10 cellular contexts compared by ENCODE assay signal in the genomic region with DNA sequence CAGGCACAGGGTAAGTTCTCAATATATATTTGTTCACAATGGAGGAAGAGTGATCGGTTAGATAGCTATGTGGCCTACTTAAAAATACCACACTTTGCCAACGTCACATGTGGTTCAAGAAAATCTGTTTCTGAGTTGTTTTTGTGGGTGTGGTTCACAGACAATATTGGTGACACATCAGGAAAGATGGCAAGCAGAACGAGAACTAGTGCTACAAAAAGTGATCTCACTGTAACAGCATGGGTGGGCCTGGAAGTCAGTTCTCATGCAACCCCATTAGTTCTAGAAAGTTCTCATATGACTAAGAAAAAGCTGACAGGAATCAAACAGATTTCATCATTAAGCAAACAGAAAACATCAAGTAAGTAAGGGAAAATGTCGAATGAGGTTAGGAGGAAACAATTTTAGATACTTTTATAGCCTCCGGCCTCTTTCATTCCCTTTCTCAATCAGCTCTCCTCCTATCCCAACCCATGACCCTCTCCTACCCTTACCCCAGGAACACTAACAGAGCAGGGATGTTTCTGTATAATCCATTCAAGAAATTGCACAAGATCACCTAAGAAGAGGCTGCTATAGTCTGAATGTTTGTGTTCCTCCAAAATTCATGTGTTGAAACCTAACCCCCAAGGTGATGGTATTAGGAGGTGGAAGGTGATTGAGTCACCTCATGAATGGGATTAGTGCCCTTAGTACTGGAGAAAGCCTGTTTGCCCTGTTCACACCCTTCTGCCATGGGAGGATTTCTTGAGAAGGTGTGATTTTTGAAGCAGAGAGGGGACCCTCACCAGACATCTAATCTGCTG. TPM values are rescaled to one million over a fixed set of nuclear protein-coding genes. Genes with fewer than 3 reads are reported as not detected.
DNase-seq lines count a peak whose midpoint lies in the region; ATAC-seq and TF ChIP-seq lines count a peak whose summit lies in the region.
"Had no signal": no experiment of that assay in that cellular context is flagged by ENCODE, and none has a peak within 500 bp of the region (broad histone marks: within the 10 kb centered on the region; RNA-seq: fewer than 3 reads in every experiment).

No MANE protein-coding gene starts in this region.

- BruUV-seq in MCF 10A (replicated peaks; lab: Mats Ljungman, UMichigan): TSS peak; percentile 90

- H3K4me3 ChIP-seq in kidney epithelial cell (ENCODE audit: low read depth, low read length) (no peak overlapping the region), aorta (ENCODE audit: low read length in 2 of 2) (no peak overlapping the region), adrenal gland (no peak overlapping the region)

- H3K27ac ChIP-seq in aorta (ENCODE audit: low read depth in 1 of 2, low read length in 2 of 2) (peak overlapping the region; percentile 75 to 96), adrenal gland (no peak overlapping the region)

- H3K4me1 ChIP-seq in aorta (ENCODE audit: control insufficient read depth in 1 of 2, insufficient read depth in 2 of 2, low read length in 2 of 2): peaks cover 0 to 3% of the 10 kb centered on the region in 2 donors
- H3K4me1 ChIP-seq in adrenal gland (replicated peaks in 1 of 2): no peaks in the 10 kb centered on the region

- H3K27ac Mint-ChIP-seq in MCF 10A (ENCODE audit: low read depth, unreplicated experiment): peak overlapping the region; percentile 83
- H3K27ac Mint-ChIP-seq: activated B cell treated with CpG ODN at 0.5 μM for 24 hours had no signal

- H3K27me3 ChIP-seq in kidney epithelial cell (ENCODE audit: control insufficient read depth, insufficient read depth, low read length) (no peaks in the 10 kb centered on the region), aorta (ENCODE audit: control insufficient read depth in 1 of 2, insufficient read depth in 2 of 2, low read length in 1 of 2) (no peaks in the 10 kb centered on the region), adrenal gland (no peaks in the 10 kb centered on the region)

- no peaks in the 10 kb centered on the region for H3K36me3 Mint-ChIP-seq in MCF 10A (ENCODE audit: insufficient read depth, unreplicated experiment)

- H3K36me3 ChIP-seq in kidney epithelial cell (ENCODE audit: control insufficient read depth, insufficient read depth, low read length) (no peaks in the 10 kb centered on the region), aorta (ENCODE audit: control insufficient read depth in 1 of 2, insufficient read depth in 2 of 2, low read length in 1 of 2) (no peaks in the 10 kb centered on the region), adrenal gland (replicated peaks in 1 of 2) (no peaks in the 10 kb centered on the region)

- POLR2A ChIA-PET in MCF 10A (lab: Yijun Ruan, JAX): interaction anchor here (0.6 to 3.0 kb wide), 11 partner anchors 9 to 332 kb away, joined by 3 to 25 read pairs (median 5); partner anchors contain the start of genes METAP2 and NTN4

- ATAC-seq in aorta (ENCODE audit: low FRiP score): peak; percentile 83
- no peak for ATAC-seq in GM21447 (IDR thresholded peaks at IDR 0.05; ENCODE audit: unreplicated experiment)
- ATAC-seq in HG02763 (IDR thresholded peaks at IDR 0.05; ENCODE audit: unreplicated experiment): no peak

- CTCF ChIA-PET in MCF 10A (lab: Yijun Ruan, JAX): interaction anchor here (0.6 to 1.8 kb wide), 6 partner anchors 8 to 732 kb away, joined by 3 to 7 read pairs (median 6); no protein-coding TSS in a partner anchor

- H3K9me3 Mint-ChIP-seq in MCF 10A (ENCODE audit: unreplicated experiment): no peaks in the 10 kb centered on the region
- H3K9me3 Mint-ChIP-seq: activated B cell treated with CpG ODN at 0.5 μM for 24 hours had no signal

- peak overlapping the region; percentile 0 for H3K4me3 Mint-ChIP-seq in MCF 10A (ENCODE audit: unreplicated experiment)
- H3K4me3 Mint-ChIP-seq: activated B cell treated with CpG ODN at 0.5 μM for 24 hours had no signal

- peak; percentile 4 for DNase-seq in stimulated activated CD4-positive, alpha-beta T cell treated with anti-CD3 and anti-CD28 coated beads, Interleukin-4, amount 100 ng/mL, for 24 hours
- no peak for DNase-seq in stimulated activated CD4-positive, alpha-beta T cell treated with anti-CD3 and anti-CD28 coated beads, Interleukin-2, amount 100 ng/mL, for 24 hours
- DNase-seq in MCF 10A (ENCODE audit: unreplicated experiment) (peak; percentile 96), kidney epithelial cell (ENCODE audit: low read depth) (peak; percentile 98), aorta (no peak), adrenal gland (no peak)
- DNase-seq: activated B cell treated with CpG ODN at 0.5 μM for 24 hours, DMS79 treated with DMSO at 0.1 percent for 48 hours had no signal

- peaks cover 38% of the 10 kb centered on the region for H3K4me1 Mint-ChIP-seq in MCF 10A (ENCODE audit: insufficient read depth, unreplicated experiment)
- H3K4me1 Mint-ChIP-seq: activated B cell treated with CpG ODN at 0.5 μM for 24 hours had no signal

- TF ChIP-seq CTCF in MCF 10A (IDR thresholded peaks at IDR 0.05; ENCODE audit: unreplicated experiment) (no peak), kidney epithelial cell (IDR thresholded peaks at IDR 0.05; ENCODE audit: insufficient read depth, low read length, poor library complexity, severe bottlenecking) (no peak), adrenal gland (IDR thresholded peaks at IDR 0.05) (no peak)

- TF ChIP-seq POLR2A in adrenal gland (IDR thresholded peaks at IDR 0.05): no peak

- no peaks in the 10 kb centered on the region for H3K27me3 Mint-ChIP-seq in MCF 10A (ENCODE audit: insufficient read depth, unreplicated experiment)

- no peaks in the 10 kb centered on the region for H3K9me3 ChIP-seq in aorta (ENCODE audit: control insufficient read depth, low read length)
- H3K9me3 ChIP-seq in adrenal gland (replicated peaks in 1 of 3): no peaks in the 10 kb centered on the region

- intact Hi-C loops in MCF 10A (cut with micrococcal nuclease) (loop anchor here (1.0 to 2.0 kb wide), 3 partner anchors 17 to 183 kb away; no protein-coding TSS in a partner anchor), aorta (cut with DNase I) (no loop called here), adrenal gland (cut with DNase I) (no loop called here)

- 3% methylated on average over 5 of the region's 5 CpGs for WGBS in aorta, 2 donors
- WGBS in adrenal gland, 4 donors: 67 to 78% (median 74%) methylated on average over 5 of the region's 5 CpGs

RNA-seq across cellular contexts. Expression of gene NTN4, which starts 15.5 kb away (rescaled TPM):
- total RNA-seq in MCF 10A (2022) (53.0 and 96.4 TPM in 2 replicates), kidney epithelial cell (76.7 and 81.3 TPM in 2 replicates), aorta (10 to 100 TPM; 60.9 to 66.7 TPM), adrenal gland (10 to 100 TPM; 10.4 to 62.5 (median 44.2) TPM)
- polyA plus RNA-seq in aorta (10 to 100 TPM; 19.5 to 68.9 TPM), adrenal gland (10 to 100 TPM; 10.1 to 17.2 (median 15.6) TPM)

RNA-seq across cellular contexts. Expression of gene SNRPF, which starts 52.7 kb away (rescaled TPM):
- total RNA-seq in MCF 10A (2022) (45.0 and 46.9 TPM in 2 replicates), kidney epithelial cell (11.8 and 13.6 TPM in 2 replicates), aorta (10 to 100 TPM; 11.7 to 14.9 TPM), adrenal gland (10 to 100 TPM in 4 of 8 donors, 1 to 10 TPM in 4; 3.4 to 20.7 (median 10.7) TPM)
- polyA plus RNA-seq in aorta (10 to 100 TPM; 17.5 to 41.3 TPM), adrenal gland (10 to 100 TPM; 44.5 to 64.3 (median 59.3) TPM)

Comparison
In these comparisons a context has a peak if more than half of its experiments do, and no peak if none do; other contexts are left out.
1. DNase-seq: peak in stimulated activated CD4-positive, alpha-beta T cell treated with anti-CD3 and anti-CD28 coated beads, Interleukin-4, amount 100 ng/mL, for 24 hours (single experiment), MCF 10A (single experiment) and kidney epithelial cell (single experiment); none in stimulated activated CD4-positive, alpha-beta T cell treated with anti-CD3 and anti-CD28 coated beads, Interleukin-2, amount 100 ng/mL, for 24 hours (0 of 2), aorta (0 of 2) and adrenal gland (0 of 7).
2. H3K27ac ChIP-seq: peak in aorta (2 of 2); none in adrenal gland (0 of 5).